Comparison of ENCODE assay signal across 11 cellular contexts in the genomic region with DNA sequence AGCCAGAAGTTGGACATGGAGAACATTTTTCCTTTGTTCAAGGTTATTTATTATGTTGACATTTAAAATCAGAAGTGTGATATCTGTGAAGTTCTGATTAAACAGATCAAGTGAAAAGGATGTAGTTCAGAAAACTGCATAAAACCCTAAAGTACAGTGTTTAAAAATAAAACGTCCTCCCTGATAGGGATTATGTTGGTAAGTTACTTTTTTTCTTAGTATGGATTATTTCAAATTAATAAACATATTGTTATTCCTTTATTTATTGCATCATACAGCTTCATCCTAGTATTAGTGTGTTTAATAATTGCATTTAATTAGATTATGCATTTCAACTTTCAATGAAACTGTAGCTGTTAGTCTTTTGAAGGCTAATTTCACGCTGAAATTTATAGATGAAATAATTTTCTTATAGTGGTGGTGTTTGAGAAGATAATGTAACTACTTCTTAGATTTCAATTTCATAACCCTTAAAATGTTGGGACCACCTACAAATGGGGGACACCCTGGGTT.
DNase-seq lines count a peak whose midpoint lies in the region; ATAC-seq, FAIRE-seq and TF ChIP-seq lines count a peak whose summit lies in the region.
"Had no signal": no experiment of that assay in that cellular context is flagged by ENCODE, and none has a peak within 500 bp of the region (broad histone marks: within the 10 kb centered on the region; RNA-seq: fewer than 3 reads in every experiment).

No MANE protein-coding gene starts in this region.

- H3K4me3 Mint-ChIP-seq in MCF 10A (ENCODE audit: unreplicated experiment), result no peak overlapping the region
- H3K4me3 Mint-ChIP-seq in T-helper 17 cell, result no peak overlapping the region
- H3K4me3 Mint-ChIP-seq: activated naive CD4-positive, alpha-beta T cell treated with anti-CD3 and anti-CD28 coated beads, Interleukin-2, amount 50 U/mL, for 24 hours had no signal

- H3K36me3 ChIP-seq in HUES48 (ENCODE audit: control insufficient read depth, insufficient read depth, low read length) (no peaks in the 10 kb centered on the region), HepG2 (replicated peaks in 1 of 2; ENCODE audit: control insufficient read depth in 1 of 2, insufficient read depth in 2 of 2, low read length in 2 of 2) (peaks cover 1 to 11% of the 10 kb centered on the region in 2 experiments; a peak in 2 of 5 replicates), skeletal muscle tissue (ENCODE audit: control insufficient read depth in 3 of 3, insufficient read depth in 3 of 3, low read length in 3 of 3) (no peaks in the 10 kb centered on the region)
- H3K36me3 ChIP-seq: BLaER1 had no signal

- H3K36me3 Mint-ChIP-seq in MCF 10A (ENCODE audit: insufficient read depth, unreplicated experiment), result peaks cover 32% of the 10 kb centered on the region
- H3K36me3 Mint-ChIP-seq in T-helper 17 cell (ENCODE audit: low read depth), result peaks cover 4% of the 10 kb centered on the region

- H3K27me3 ChIP-seq in HUES48 (ENCODE audit: control insufficient read depth, insufficient read depth, low read length), result no peaks in the 10 kb centered on the region
- H3K27me3 ChIP-seq in HepG2 (ENCODE audit: control insufficient read depth in 1 of 2, insufficient read depth in 2 of 2, low read length in 2 of 2), result no peaks in the 10 kb centered on the region; a peak in 1 of 5 replicates
- H3K27me3 ChIP-seq in skeletal muscle tissue (ENCODE audit: control insufficient read depth in 3 of 3, insufficient read depth in 3 of 3, low read length in 3 of 3), result no peaks in the 10 kb centered on the region
- H3K27me3 ChIP-seq: BLaER1 had no signal

- POLR2A ChIA-PET in MCF 10A (lab: Yijun Ruan, JAX) (interaction anchor here (0.6 to 4.7 kb wide), 18 partner anchors 11 to 1023 kb away, joined by 3 to 139 read pairs (median 4); no protein-coding TSS in a partner anchor), HepG2 (lab: Yijun Ruan, JAX) (interaction anchor here (0.9 to 7.1 kb wide), 13 partner anchors 10 to 72 kb away, joined by 3 to 320 read pairs (median 6); no protein-coding TSS in a partner anchor)

- no peaks in the 10 kb centered on the region for H3K9me3 Mint-ChIP-seq in MCF 10A (ENCODE audit: unreplicated experiment)
- H3K9me3 Mint-ChIP-seq: activated naive CD4-positive, alpha-beta T cell treated with anti-CD3 and anti-CD28 coated beads, Interleukin-2, amount 50 U/mL, for 24 hours had no signal

- H3K4me1 ChIP-seq in HUES48 (ENCODE audit: control insufficient read depth, insufficient read depth, low read length) (peaks cover 31% of the 10 kb centered on the region), HepG2 (ENCODE audit: insufficient read depth, low read length) (peaks cover 79% of the 10 kb centered on the region), skeletal muscle tissue (ENCODE audit: control insufficient read depth in 3 of 3, insufficient read depth in 3 of 3, low read length in 3 of 3) (peaks cover 21 to 40% (median 35%) of the 10 kb centered on the region in 3 donors)

- H3K9ac ChIP-seq in HUES48 (ENCODE audit: low read depth, low read length), result no peak overlapping the region
- peak overlapping the region; percentile 85 for H3K9ac ChIP-seq in HepG2 (ENCODE audit: insufficient read depth, low read depth, low read length)
- peak overlapping the region in 2 of 3 donors; percentile 12 to 45 for H3K9ac ChIP-seq in skeletal muscle tissue (ENCODE audit: low read depth in 1 of 3, low read length in 3 of 3)
- H3K9ac ChIP-seq: BLaER1 had no signal

- H4K20me1 ChIP-seq in HepG2 (ENCODE audit: insufficient read depth, low read length), result no peaks in the 10 kb centered on the region
- H4K20me1 ChIP-seq: BLaER1 had no signal

- no peak for TF ChIP-seq RAD21 in HepG2 (CRISPR knock-in tag; IDR thresholded peaks at IDR 0.05)

- no peak for DNase-seq in MCF 10A (ENCODE audit: unreplicated experiment)
- no peak for DNase-seq in HepG2 (ENCODE audit: low spot score)
- DNase-seq in GM19238 (ENCODE audit: insufficient read length, low spot score), result no peak
- DNase-seq in A172 (ENCODE audit: low spot score), result no peak
- no peak for DNase-seq in T-helper 17 cell

- in situ Hi-C loops in HepG2 (cut with HindIII; ENCODE audit: extremely low pct_ligation_motif_present, low pct_unique_long_range_greater_than_20kb), result no loop called here

- no peaks in the 10 kb centered on the region for H3K9me3 ChIP-seq in HUES48 (ENCODE audit: control insufficient read depth, insufficient read depth, low read length)
- no peaks in the 10 kb centered on the region for H3K9me3 ChIP-seq in HepG2 (ENCODE audit: low read length)
- H3K9me3 ChIP-seq in skeletal muscle tissue (ENCODE audit: control insufficient read depth in 3 of 3, low read length in 3 of 3), result no peaks in the 10 kb centered on the region
- H3K9me3 ChIP-seq in T-helper 17 cell (ENCODE audit: control insufficient read depth, low read length, poor library complexity, severe bottlenecking), result no peaks in the 10 kb centered on the region
- H3K9me3 ChIP-seq: BLaER1, mucosa of descending colon had no signal

- no peak for FAIRE-seq in HepG2 (lab: Jason Lieb, UNC)

- H3K4me1 Mint-ChIP-seq in MCF 10A (ENCODE audit: insufficient read depth, unreplicated experiment), result peaks cover 51% of the 10 kb centered on the region
- H3K4me1 Mint-ChIP-seq in T-helper 17 cell, result peaks cover 2% of the 10 kb centered on the region
- H3K4me1 Mint-ChIP-seq: activated naive CD4-positive, alpha-beta T cell treated with anti-CD3 and anti-CD28 coated beads, Interleukin-2, amount 50 U/mL, for 24 hours had no signal

- ATAC-seq in HepG2 (no peak), HG03139 (IDR thresholded peaks at IDR 0.05; ENCODE audit: unreplicated experiment) (no peak), T-helper 17 cell (no peak)

- no peak overlapping the region for H2AFZ ChIP-seq in HepG2 (ENCODE audit: low read length)

- TF ChIP-seq EP300 in HepG2 (IDR thresholded peaks at IDR 0.05; ENCODE audit: low read depth in 2 of 2, low read length in 2 of 2) (no peak), HepG2 (CRISPR knock-in tag; IDR thresholded peaks at IDR 0.05; ENCODE audit: borderline replicate concordance) (no peak)

- BruUV-seq in MCF 10A (replicated peaks; lab: Mats Ljungman, UMichigan) (no TSS peak), HepG2 (replicated peaks; lab: Mats Ljungman, UMichigan) (TSS peak; percentile 59)

- 3% methylated on average over 2 of the region's 2 CpGs for WGBS in HepG2 (ENCODE audit: low lambda C conversion rate)

- TF ChIP-seq CTCF in MCF 10A (IDR thresholded peaks at IDR 0.05; ENCODE audit: unreplicated experiment) (no peak), HepG2 (CRISPR knock-in tag; IDR thresholded peaks at IDR 0.05) (no peak)

- intact Hi-C loops in MCF 10A (cut with micrococcal nuclease) (loop anchor here (2.0 kb wide), 1 partner anchor 55 kb away; no protein-coding TSS in a partner anchor), HepG2 (cut with micrococcal nuclease; ENCODE audit: unreplicated experiment) (loop anchor here (1.0 to 2.0 kb wide), 3 partner anchors 23 to 77 kb away; no protein-coding TSS in a partner anchor)

- peak overlapping the region; percentile 87 for H3K4me2 ChIP-seq in HepG2 (ENCODE audit: low read depth, low read length)
- H3K4me2 ChIP-seq: BLaER1 had no signal

- peaks cover 68% of the 10 kb centered on the region for H3K79me2 ChIP-seq in HepG2 (ENCODE audit: insufficient read depth, low read length)

- no peak overlapping the region; the same call in 1 of the 2 replicates for H3K4me3 ChIP-seq in HUES48 (ENCODE audit: low read depth, low read length)
- H3K4me3 ChIP-seq in HepG2 (replicated peaks in 1 of 3; ENCODE audit: insufficient read depth in 1 of 3, low read depth in 2 of 3, low read length in 3 of 3), result peak overlapping the region; percentile 67 to 74 (median 67)
- H3K4me3 ChIP-seq in skeletal muscle tissue (ENCODE audit: low read length in 3 of 3), result no peak overlapping the region
- H3K4me3 ChIP-seq: BLaER1, mucosa of descending colon had no signal

- CTCF ChIA-PET in MCF 10A (lab: Yijun Ruan, JAX), result interaction anchor here (0.6 to 2.3 kb wide), 4 partner anchors 10 to 91 kb away, joined by 3 to 8 read pairs (median 3); no protein-coding TSS in a partner anchor
- CTCF ChIA-PET in HepG2 (lab: Yijun Ruan, JAX; ENCODE audit: low intra/inter-chr PET ratio, low total read pairs), result no interaction called here

- peak overlapping the region; percentile 93 for H3K27ac Mint-ChIP-seq in MCF 10A (ENCODE audit: low read depth, unreplicated experiment)
- H3K27ac Mint-ChIP-seq in T-helper 17 cell, result no peak overlapping the region
- H3K27ac Mint-ChIP-seq: activated naive CD4-positive, alpha-beta T cell treated with anti-CD3 and anti-CD28 coated beads, Interleukin-2, amount 50 U/mL, for 24 hours had no signal

- no peak for TF ChIP-seq POLR2A in HepG2 (IDR thresholded peaks at IDR 0.05; ENCODE audit: insufficient read depth in 1 of 2, low read depth in 2 of 2, low read length in 2 of 2)

- peak overlapping the region; percentile 86 for H3K27ac ChIP-seq in HUES48 (ENCODE audit: low read depth, low read length)
- H3K27ac ChIP-seq in HepG2 (ENCODE audit: extremely low read length, insufficient read depth, low read length), result peak overlapping the region; percentile 94
- H3K27ac ChIP-seq in skeletal muscle tissue (ENCODE audit: low read depth, low read length), result peak overlapping the region; percentile 14
- H3K27ac ChIP-seq: BLaER1 had no signal

- H3K27me3 Mint-ChIP-seq in MCF 10A (ENCODE audit: insufficient read depth, unreplicated experiment) (no peaks in the 10 kb centered on the region), T-helper 17 cell (peaks cover 11% of the 10 kb centered on the region)
- H3K27me3 Mint-ChIP-seq: activated naive CD4-positive, alpha-beta T cell treated with anti-CD3 and anti-CD28 coated beads, Interleukin-2, amount 50 U/mL, for 24 hours had no signal

TF ChIP-seq in HepG2, 621 proteins besides CTCF, POLR2A, EP300 and RAD21 (continues in another document):
- TF ChIP-seq CREB1 (IDR thresholded peaks at IDR 0.05) (no peak), CREB1 (CRISPR knock-in tag; IDR thresholded peaks at IDR 0.05) (0 out of 2 replicates have a peak, but pooled peaks have one; percentile 22), SRSF1 (optimal IDR thresholded peaks at IDR 0.05; ENCODE audit: low read depth, low read length) (no peak), RBAK (CRISPR knock-in tag; IDR thresholded peaks at IDR 0.05) (no peak), RBFOX2 (IDR thresholded peaks at IDR 0.05; ENCODE audit: low read depth, low read length) (peak; percentile 69)
- TF ChIP-seq, protein P1, sequence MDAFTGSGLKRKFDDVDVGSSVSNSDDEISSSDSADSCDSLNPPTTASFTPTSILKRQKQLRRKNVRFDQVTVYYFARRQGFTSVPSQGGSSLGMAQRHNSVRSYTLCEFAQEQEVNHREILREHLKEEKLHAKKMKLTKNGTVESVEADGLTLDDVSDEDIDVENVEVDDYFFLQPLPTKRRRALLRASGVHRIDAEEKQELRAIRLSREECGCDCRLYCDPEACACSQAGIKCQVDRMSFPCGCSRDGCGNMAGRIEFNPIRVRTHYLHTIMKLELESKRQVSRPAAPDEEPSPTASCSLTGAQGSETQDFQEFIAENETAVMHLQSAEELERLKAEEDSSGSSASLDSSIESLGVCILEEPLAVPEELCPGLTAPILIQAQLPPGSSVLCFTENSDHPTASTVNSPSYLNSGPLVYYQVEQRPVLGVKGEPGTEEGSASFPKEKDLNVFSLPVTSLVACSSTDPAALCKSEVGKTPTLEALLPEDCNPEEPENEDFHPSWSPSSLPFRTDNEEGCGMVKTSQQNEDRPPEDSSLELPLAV (CRISPR knock-in tag; conservative IDR thresholded peaks at IDR 0.05; ENCODE audit: low read depth), result no peak

Comparison
In these comparisons a context has a peak if more than half of its experiments do, and no peak if none do; other contexts are left out.
1. H3K27ac ChIP-seq: peak in every context shown above with its lines; median percentile 94 in HepG2; 86 in HUES48; 14 in skeletal muscle tissue.
2. H3K4me3 ChIP-seq: peak in HepG2 (3 of 3); none in HUES48 (single experiment) and skeletal muscle tissue (0 of 3).